26 cellular contexts compared by ENCODE assay signal in genomic region chr5:167460449-167461020, GRCh38.
DNase-seq lines count a peak whose midpoint lies in the region; ATAC-seq and TF ChIP-seq lines count a peak whose summit lies in the region.
"Had no signal": no experiment of that assay in that cellular context is flagged by ENCODE, and none has a peak within 500 bp of the region (broad histone marks: within the 10 kb centered on the region; RNA-seq: fewer than 3 reads in every experiment).

No MANE protein-coding gene starts in this region.

- H3K4me1 ChIP-seq in MM.1S (ENCODE audit: low read length) (peaks cover 24% of the 10 kb centered on the region), mucosa of descending colon (ENCODE audit: low read depth) (no peaks in the 10 kb centered on the region)
- H3K4me1 ChIP-seq: A549, SJCRH30 had no signal

- H2AFZ ChIP-seq in MM.1S (ENCODE audit: low read length) = peak overlapping the region; percentile 37

- H3K4me3 ChIP-seq in GM12865 (ENCODE audit: low read depth, low read length) (no peak overlapping the region), MM.1S (ENCODE audit: low read length) (peak overlapping the region; percentile 23), mucosa of descending colon (no peak overlapping the region)
- H3K4me3 ChIP-seq: A549, SJCRH30 had no signal

- H3K9me3 ChIP-seq in MM.1S (replicated peaks; ENCODE audit: insufficient read depth, low read length) (no peaks in the 10 kb centered on the region), mucosa of descending colon (no peaks in the 10 kb centered on the region)
- H3K9me3 ChIP-seq: A549, SJCRH30 had no signal

- no peaks in the 10 kb centered on the region for H3K36me3 ChIP-seq in MM.1S (replicated peaks; ENCODE audit: insufficient read depth, low read length)
- no peaks in the 10 kb centered on the region for H3K36me3 ChIP-seq in mucosa of descending colon (ENCODE audit: low read depth)
- H3K36me3 ChIP-seq: SJCRH30 had no signal

- H3K9me2 ChIP-seq in MM.1S (replicated peaks; ENCODE audit: insufficient read depth, low read length) = no peaks in the 10 kb centered on the region

- no peaks in the 10 kb centered on the region for H3K36me3 Mint-ChIP-seq in stimulated activated naive B cell treated with anti-CD40 and anti-IgM and Interleukin-4, amounts not matched to agents 10 μg/mL and 1 μg/mL and 100 μg/mL, for 72 hours
- H3K36me3 Mint-ChIP-seq in activated naive CD4-positive, alpha-beta T cell treated with anti-CD3 and anti-CD28 coated beads, Interleukin-2, amount 10 ng/mL, durations not matched to agents 7 days and 5 days = no peaks in the 10 kb centered on the region

- H3F3A ChIP-seq in MM.1S (ENCODE audit: insufficient read depth, low read length) = peaks cover 12% of the 10 kb centered on the region

- H3K4me1 Mint-ChIP-seq in stimulated activated naive B cell treated with anti-CD40 and anti-IgM and Interleukin-4, amounts not matched to agents 10 μg/mL and 1 μg/mL and 100 μg/mL, for 72 hours = no peaks in the 10 kb centered on the region
- no peaks in the 10 kb centered on the region for H3K4me1 Mint-ChIP-seq in activated naive CD4-positive, alpha-beta T cell treated with anti-CD3 and anti-CD28 coated beads, Interleukin-2, amount 10 ng/mL, durations not matched to agents 7 days and 5 days

- intact Hi-C loops in mucosa of descending colon (cut with DNase I, micrococcal nuclease) = no loop called here

- peak overlapping the region; percentile 73 for H3K4me2 ChIP-seq in MM.1S (ENCODE audit: low read depth, low read length)
- H3K4me2 ChIP-seq: A549 had no signal

- H3K79me2 ChIP-seq in MM.1S (ENCODE audit: low read length) = no peaks in the 10 kb centered on the region

- no peaks in the 10 kb centered on the region for H4K20me1 ChIP-seq in MM.1S (ENCODE audit: insufficient read depth, low read length)

- peak overlapping the region; percentile 81 for H3K27ac ChIP-seq in MM.1S (ENCODE audit: low read length)
- H3K27ac ChIP-seq: A549, C4-2B, SJCRH30 had no signal

- peaks cover 4 to 5% of the 10 kb centered on the region in 2 donors for H3K9me3 Mint-ChIP-seq in stimulated activated naive B cell treated with anti-CD40 and anti-IgM and Interleukin-4, amounts not matched to agents 10 μg/mL and 1 μg/mL and 100 μg/mL, for 72 hours
- peaks cover 5% of the 10 kb centered on the region for H3K9me3 Mint-ChIP-seq in activated naive CD4-positive, alpha-beta T cell treated with anti-CD3 and anti-CD28 coated beads, Interleukin-2, amount 10 ng/mL, durations not matched to agents 7 days and 5 days

- peak overlapping the region; percentile 25; the same call in 1 of the 2 replicates for H3K9ac ChIP-seq in MM.1S (ENCODE audit: low read length)

- no peak overlapping the region for H3K27ac Mint-ChIP-seq in stimulated activated naive B cell treated with anti-CD40 and anti-IgM and Interleukin-4, amounts not matched to agents 10 μg/mL and 1 μg/mL and 100 μg/mL, for 72 hours
- H3K27ac Mint-ChIP-seq in activated naive CD4-positive, alpha-beta T cell treated with anti-CD3 and anti-CD28 coated beads, Interleukin-2, amount 10 ng/mL, durations not matched to agents 7 days and 5 days = no peak overlapping the region
- H3K27ac Mint-ChIP-seq: HFFc6 had no signal

- H3K4me3 Mint-ChIP-seq in stimulated activated naive B cell treated with anti-CD40 and anti-IgM and Interleukin-4, amounts not matched to agents 10 μg/mL and 1 μg/mL and 100 μg/mL, for 72 hours = no peak overlapping the region
- H3K4me3 Mint-ChIP-seq in activated naive CD4-positive, alpha-beta T cell treated with anti-CD3 and anti-CD28 coated beads, Interleukin-2, amount 10 ng/mL, durations not matched to agents 7 days and 5 days = no peak overlapping the region
- H3K4me3 Mint-ChIP-seq: HFFc6 had no signal

- CTCF ChIA-PET in activated naive CD4-positive, alpha-beta T cell treated with anti-CD3 and anti-CD28 coated beads, Interleukin-2, amount 10 ng/mL, durations not matched to agents 7 days and 5 days (lab: Charles Lee) = interaction anchor here (0.7 kb wide), 1 partner anchor 32 kb away, joined by 3 read pairs; no protein-coding TSS in a partner anchor

- no peaks in the 10 kb centered on the region for H3K27me3 ChIP-seq in MM.1S (replicated peaks; ENCODE audit: insufficient read depth, low read length)
- H3K27me3 ChIP-seq: SJCRH30 had no signal

- no peak for TF ChIP-seq CTCF in GM12865 (IDR thresholded peaks at IDR 0.05; ENCODE audit: insufficient read depth, low read depth, low read length, missing control alignments)
- no peak for TF ChIP-seq CTCF in MM.1S (IDR thresholded peaks at IDR 0.05; ENCODE audit: low read length)
- no peak for TF ChIP-seq CTCF in mucosa of descending colon (IDR thresholded peaks at IDR 0.05)

- H3K27me3 Mint-ChIP-seq in stimulated activated naive B cell treated with anti-CD40 and anti-IgM and Interleukin-4, amounts not matched to agents 10 μg/mL and 1 μg/mL and 100 μg/mL, for 72 hours = no peaks in the 10 kb centered on the region
- H3K27me3 Mint-ChIP-seq in activated naive CD4-positive, alpha-beta T cell treated with anti-CD3 and anti-CD28 coated beads, Interleukin-2, amount 10 ng/mL, durations not matched to agents 7 days and 5 days = no peaks in the 10 kb centered on the region

- ATAC-seq in GM19395 (IDR thresholded peaks at IDR 0.05; ENCODE audit: unreplicated experiment) (peak; percentile 70), mucosa of descending colon (no peak)
- ATAC-seq in stimulated activated naive B cell treated with anti-CD40 and anti-IgM and Interleukin-4, amounts not matched to agents 10 μg/mL and 1 μg/mL and 100 μg/mL, for 72 hours (replicated peaks) = peak; percentile 34 to 45
- ATAC-seq: A549, SK-N-SH treated with all-trans-retinoic acid at 6 μM for 48 hours had no signal

- peak; percentile 25 for DNase-seq in GM12865 (ENCODE audit: low read depth)
- peak; percentile 90 for DNase-seq in MM.1S
- no peak for DNase-seq in stimulated activated naive B cell treated with anti-CD40 and anti-IgM and Interleukin-4, amounts not matched to agents 10 μg/mL and 1 μg/mL and 100 μg/mL, for 72 hours
- DNase-seq in NCI-H146 treated with DMSO at 0.1 percent for 48 hours (lab: John Stamatoyannopoulos, UW; ENCODE audit: unreplicated experiment) = no peak
- no peak for DNase-seq in mucosa of descending colon
- DNase-seq in activated naive CD4-positive, alpha-beta T cell treated with anti-CD3 and anti-CD28 coated beads, Interleukin-2, amount 10 ng/mL, durations not matched to agents 7 days and 5 days = no peak
- DNase-seq: AML-193, DMS153, DND-41, H7, HFFc6, KBM-7, NCI-H1092, NCI-H1417 treated with DMSO at 0.1 percent for 48 hours, NCI-H187, NCI-H2081 treated with DMSO at 0.1 percent for 48 hours, NCI-H2171 treated with DMSO at 0.1 percent for 48 hours, NCI-H345, NCI-H524, NCI-H748 treated with DMSO at 0.1 percent for 48 hours, SJCRH30, T-helper 2 cell had no signal

Comparison
In these comparisons a context has a peak if more than half of its experiments do, and no peak if none do; other contexts are left out.
1. DNase-seq: peak in GM12865 (single experiment) and MM.1S (single experiment); none in stimulated activated naive B cell treated with anti-CD40 and anti-IgM and Interleukin-4, amounts not matched to agents 10 μg/mL and 1 μg/mL and 100 μg/mL, for 72 hours (single experiment), NCI-H146 treated with DMSO at 0.1 percent for 48 hours (single experiment), mucosa of descending colon (0 of 3) and activated naive CD4-positive, alpha-beta T cell treated with anti-CD3 and anti-CD28 coated beads, Interleukin-2, amount 10 ng/mL, durations not matched to agents 7 days and 5 days (single experiment).